9 cellular contexts compared by ENCODE assay signal in genomic region chr16:57147381-57148191, GRCh38. TPM values are rescaled to one million over a fixed set of nuclear protein-coding genes. Genes with fewer than 3 reads are reported as not detected.
DNase-seq lines count a peak whose midpoint lies in the region; ATAC-seq lines count a peak whose summit lies in the region.
"Had no signal": no experiment of that assay in that cellular context is flagged by ENCODE, and none has a peak within 500 bp of the region (broad histone marks: within the 10 kb centered on the region; RNA-seq: fewer than 3 reads in every experiment).

No MANE protein-coding gene starts in this region.

- no peak overlapping the region for H3K4me3 Mint-ChIP-seq in activated CD8-positive, alpha-beta T cell treated with anti-CD3 and anti-CD28 coated beads, Interleukin-2, amount 10 ng/mL, durations not matched to agents 7 days and 5 days
- no peak overlapping the region for H3K4me3 Mint-ChIP-seq in stimulated activated naive CD8-positive, alpha-beta T cell treated with anti-CD3 and anti-CD28 coated beads, Interleukin-15, amount 100 ng/mL, for 72 hours

- POLR2A ChIA-PET in activated CD8-positive, alpha-beta T cell treated with anti-CD3 and anti-CD28 coated beads, Interleukin-2, amount 10 ng/mL, durations not matched to agents 7 days and 5 days (lab: Charles Lee) = interaction anchor here (1.1 kb wide), 1 partner anchor 66 kb away, joined by 3 read pairs; no protein-coding TSS in a partner anchor

- no peaks in the 10 kb centered on the region for H3K27me3 Mint-ChIP-seq in activated CD8-positive, alpha-beta T cell treated with anti-CD3 and anti-CD28 coated beads, Interleukin-2, amount 10 ng/mL, durations not matched to agents 7 days and 5 days (ENCODE audit: low read depth)
- H3K27me3 Mint-ChIP-seq in stimulated activated naive CD8-positive, alpha-beta T cell treated with anti-CD3 and anti-CD28 coated beads, Interleukin-15, amount 100 ng/mL, for 72 hours = no peaks in the 10 kb centered on the region

- ATAC-seq in activated CD8-positive, alpha-beta T cell treated with anti-CD3 and anti-CD28 coated beads, Interleukin-2, amount 10 ng/mL, durations not matched to agents 7 days and 5 days = no peak
- ATAC-seq in stimulated activated naive CD8-positive, alpha-beta T cell treated with anti-CD3 and anti-CD28 coated beads, Interleukin-15, amount 100 ng/mL, for 72 hours = no peak
- no peak for ATAC-seq in GM18858 (IDR thresholded peaks at IDR 0.05; ENCODE audit: unreplicated experiment)
- no peak for ATAC-seq in HG02610 (IDR thresholded peaks at IDR 0.05; ENCODE audit: unreplicated experiment)

- H3K27ac Mint-ChIP-seq in activated CD8-positive, alpha-beta T cell treated with anti-CD3 and anti-CD28 coated beads, Interleukin-2, amount 10 ng/mL, durations not matched to agents 7 days and 5 days = peak overlapping the region; percentile 34
- peak overlapping the region; percentile 79 to 81 for H3K27ac Mint-ChIP-seq in stimulated activated naive CD8-positive, alpha-beta T cell treated with anti-CD3 and anti-CD28 coated beads, Interleukin-15, amount 100 ng/mL, for 72 hours

- CTCF ChIA-PET in activated CD8-positive, alpha-beta T cell treated with anti-CD3 and anti-CD28 coated beads, Interleukin-2, amount 10 ng/mL, durations not matched to agents 7 days and 5 days (lab: Charles Lee) = no interaction called here

- DNase-seq in NCI-H1417 (lab: John Stamatoyannopoulos, UW) (peak in 2 of 3 experiments; percentile 17 to 59), NCI-H1417 treated with DMSO at 0.1 percent for 48 hours (lab: John Stamatoyannopoulos, UW) (no peak), iPS-NIHi11 (ENCODE audit: low spot score) (peak; percentile 62), T1000 (lab: John Stamatoyannopoulos, UW) (no peak)
- no peak for DNase-seq in activated CD8-positive, alpha-beta T cell treated with anti-CD3 and anti-CD28 coated beads, Interleukin-2, amount 10 ng/mL, durations not matched to agents 7 days and 5 days
- DNase-seq in stimulated activated naive CD8-positive, alpha-beta T cell treated with anti-CD3 and anti-CD28 coated beads, Interleukin-15, amount 100 ng/mL, for 72 hours = no peak
- DNase-seq: NCI-H2171 had no signal

- H3K9me3 Mint-ChIP-seq in activated CD8-positive, alpha-beta T cell treated with anti-CD3 and anti-CD28 coated beads, Interleukin-2, amount 10 ng/mL, durations not matched to agents 7 days and 5 days (ENCODE audit: insufficient read depth) = no peaks in the 10 kb centered on the region
- no peaks in the 10 kb centered on the region for H3K9me3 Mint-ChIP-seq in stimulated activated naive CD8-positive, alpha-beta T cell treated with anti-CD3 and anti-CD28 coated beads, Interleukin-15, amount 100 ng/mL, for 72 hours

- H3K36me3 Mint-ChIP-seq in activated CD8-positive, alpha-beta T cell treated with anti-CD3 and anti-CD28 coated beads, Interleukin-2, amount 10 ng/mL, durations not matched to agents 7 days and 5 days (ENCODE audit: low read depth) = peaks cover 8% of the 10 kb centered on the region

- peaks cover 29% of the 10 kb centered on the region for H3K4me1 Mint-ChIP-seq in activated CD8-positive, alpha-beta T cell treated with anti-CD3 and anti-CD28 coated beads, Interleukin-2, amount 10 ng/mL, durations not matched to agents 7 days and 5 days (ENCODE audit: low read depth)
- H3K4me1 Mint-ChIP-seq in stimulated activated naive CD8-positive, alpha-beta T cell treated with anti-CD3 and anti-CD28 coated beads, Interleukin-15, amount 100 ng/mL, for 72 hours = peaks cover 65% of the 10 kb centered on the region

RNA-seq across cellular contexts. Expression of gene PSME3IP1, which starts 38.3 kb away (rescaled TPM):
- 100 to 1,000 TPM; 106 to 113 TPM for total RNA-seq in activated CD8-positive, alpha-beta T cell treated with anti-CD3 and anti-CD28 coated beads, Interleukin-2, amount 10 ng/mL, durations not matched to agents 7 days and 5 days

RNA-seq across cellular contexts. Expression of gene RSPRY1, which starts 38.5 kb away (rescaled TPM):
- total RNA-seq in activated CD8-positive, alpha-beta T cell treated with anti-CD3 and anti-CD28 coated beads, Interleukin-2, amount 10 ng/mL, durations not matched to agents 7 days and 5 days = 10 to 100 TPM; 30.9 to 35.8 TPM

RNA-seq across cellular contexts. Expression of gene CPNE2, which starts 55.2 kb away (rescaled TPM):
- total RNA-seq in activated CD8-positive, alpha-beta T cell treated with anti-CD3 and anti-CD28 coated beads, Interleukin-2, amount 10 ng/mL, durations not matched to agents 7 days and 5 days = 10 to 100 TPM; 11.3 to 12.5 TPM

Comparison
In these comparisons a context has a peak if more than half of its experiments do, and no peak if none do; other contexts are left out.
1. DNase-seq: peak in NCI-H1417 (2 of 3) and iPS-NIHi11 (single experiment); none in NCI-H1417 treated with DMSO at 0.1 percent for 48 hours (single experiment), activated CD8-positive, alpha-beta T cell treated with anti-CD3 and anti-CD28 coated beads, Interleukin-2, amount 10 ng/mL, durations not matched to agents 7 days and 5 days (single experiment), stimulated activated naive CD8-positive, alpha-beta T cell treated with anti-CD3 and anti-CD28 coated beads, Interleukin-15, amount 100 ng/mL, for 72 hours (0 of 2) and T1000 (single experiment).